In the genomic region with DNA sequence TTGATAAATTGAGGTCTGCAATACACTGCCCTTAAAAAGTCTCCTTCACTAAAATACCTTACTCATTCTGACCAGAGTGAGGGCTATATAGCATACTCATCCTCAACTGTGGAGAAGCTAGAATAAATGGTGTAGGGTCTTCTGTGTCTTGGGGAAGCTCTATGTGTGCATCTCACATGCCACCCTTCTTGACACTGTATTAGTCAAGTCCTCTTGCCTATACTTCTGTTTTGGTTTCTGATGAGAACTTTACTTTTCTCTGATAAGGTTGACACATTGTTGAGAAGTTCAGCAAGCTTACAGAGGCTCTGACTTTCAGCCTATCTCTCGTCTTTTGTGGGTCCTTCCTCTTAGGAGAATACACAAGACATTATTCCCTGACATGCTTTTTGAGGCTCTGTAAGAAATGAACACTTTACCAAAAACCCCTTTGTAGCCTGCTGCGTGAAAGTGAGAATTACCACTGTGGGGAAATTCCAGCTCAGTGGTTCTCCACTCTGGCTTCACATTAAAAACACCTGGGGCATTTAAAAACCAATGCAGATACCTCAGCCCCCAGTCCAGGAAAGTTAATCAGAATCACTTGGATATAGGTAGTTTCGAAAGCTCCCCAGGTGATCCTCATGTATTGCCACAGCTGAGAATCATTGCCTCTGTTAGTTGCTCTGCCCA, we compare ENCODE assay signal across 17 cellular contexts.
DNase-seq lines count a peak whose midpoint lies in the region; ATAC-seq and TF ChIP-seq lines count a peak whose summit lies in the region.
"Had no signal": no experiment of that assay in that cellular context is flagged by ENCODE, and none has a peak within 500 bp of the region (broad histone marks: within the 10 kb centered on the region; RNA-seq: fewer than 3 reads in every experiment).

No MANE protein-coding gene starts in this region.

- no peaks in the 10 kb centered on the region for H3K27me3 ChIP-seq in DOHH2 (ENCODE audit: control insufficient read depth, low read length)
- H3K27me3 ChIP-seq: suprapubic skin had no signal

- peak overlapping the region; percentile 71 for H3K4me3 ChIP-seq in DOHH2 (ENCODE audit: low read length)
- H3K4me3 ChIP-seq: smooth muscle cell, suprapubic skin had no signal

- peaks cover 4% of the 10 kb centered on the region; the same call in 1 of the 2 replicates for H3F3A ChIP-seq in DOHH2 (ENCODE audit: control insufficient read depth, insufficient read depth)

- peaks cover 56% of the 10 kb centered on the region for H3K79me2 ChIP-seq in DOHH2 (ENCODE audit: control insufficient read depth, low read length)

- H3K9me2 ChIP-seq in DOHH2 (replicated peaks; ENCODE audit: control insufficient read depth, low read length), result no peaks in the 10 kb centered on the region

- no peaks in the 10 kb centered on the region for H3K9me3 ChIP-seq in DOHH2 (ENCODE audit: control insufficient read depth, insufficient read depth, low read length)
- H3K9me3 ChIP-seq: suprapubic skin had no signal

- no peaks in the 10 kb centered on the region for H3K4me1 Mint-ChIP-seq in activated T-helper 2 cell treated with anti-CD3 and anti-CD28 coated beads, Interferon-gamma antibody, Interleukin-2, Interleukin-4, amounts not matched to agents 10 μg/mL and 5 μg/mL and 100 μg/mL, durations not matched to agents 14 hours and 24 hours and 36 hours (ENCODE audit: low read depth)

- DNase-seq in activated T-helper 2 cell treated with anti-CD3 and anti-CD28 coated beads, Interferon-gamma antibody, Interleukin-2, Interleukin-4, amounts not matched to agents 10 μg/mL and 5 μg/mL and 100 μg/mL, durations not matched to agents 14 hours and 24 hours and 36 hours (ENCODE audit: low spot score), result no peak
- DNase-seq in hippocampal formation (lab: John Stamatoyannopoulos, UW), result no peak
- DNase-seq in DMS79 treated with DMSO at 0.1 percent for 48 hours (lab: John Stamatoyannopoulos, UW), result no peak
- DNase-seq in HEK293T (ENCODE audit: extremely low spot score), result no peak
- DNase-seq: 8988T; activated CD4-positive, CD25-positive, alpha-beta regulatory T cell treated with anti-CD3 and anti-CD28 coated beads, Interleukin-2, amount 50 U/mL, for 72 hours; activated T-cell treated with anti-CD3 and anti-CD28 coated beads, Interleukin-2, amount 50 U/mL, for 4 hours; dermis blood vessel endothelial cell; H7; MV-4-11; occipital lobe had no signal

- no peaks in the 10 kb centered on the region for H3K27me3 Mint-ChIP-seq in activated T-helper 2 cell treated with anti-CD3 and anti-CD28 coated beads, Interferon-gamma antibody, Interleukin-2, Interleukin-4, amounts not matched to agents 10 μg/mL and 5 μg/mL and 100 μg/mL, durations not matched to agents 14 hours and 24 hours and 36 hours (ENCODE audit: low read depth)

- intact Hi-C loops in activated T-helper 2 cell treated with anti-CD3 and anti-CD28 coated beads, Interferon-gamma antibody, Interleukin-2, Interleukin-4, amounts not matched to agents 10 μg/mL and 5 μg/mL and 100 μg/mL, durations not matched to agents 14 hours and 24 hours and 36 hours (cut with micrococcal nuclease), result no loop called here

- ATAC-seq in GM19035 (IDR thresholded peaks at IDR 0.05; ENCODE audit: unreplicated experiment) (peak; percentile 47), GM21825 (IDR thresholded peaks at IDR 0.05; ENCODE audit: unreplicated experiment) (peak; percentile 49), HG03280 (IDR thresholded peaks at IDR 0.05; ENCODE audit: unreplicated experiment) (peak; percentile 39)
- ATAC-seq: activated T-cell treated with anti-CD3 and anti-CD28 coated beads, Interleukin-2, amount 50 U/mL, for 4 hours had no signal

- H4K20me1 ChIP-seq in DOHH2 (ENCODE audit: control insufficient read depth, insufficient read depth, low read depth, low read length), result no peaks in the 10 kb centered on the region

- H3K4me1 ChIP-seq in DOHH2 (ENCODE audit: control insufficient read depth, low read length), result peaks cover 55% of the 10 kb centered on the region
- H3K4me1 ChIP-seq: suprapubic skin had no signal

- H3K36me3 ChIP-seq in DOHH2 (ENCODE audit: control insufficient read depth, low read length), result 0 out of 2 replicates have a peak, but pooled peaks cover 3% of the 10 kb centered on the region
- H3K36me3 ChIP-seq: suprapubic skin had no signal

- POLR2A ChIA-PET in HEK293T (lab: Yijun Ruan, JAX), result interaction anchor here (0.9 kb wide), 1 partner anchor 26 kb away, joined by 3 read pairs; no protein-coding TSS in a partner anchor

- peak overlapping the region; percentile 62 for H3K4me2 ChIP-seq in DOHH2 (ENCODE audit: low read length)
- H3K4me2 ChIP-seq: smooth muscle cell had no signal

- peaks cover 3% of the 10 kb centered on the region for H3K9me3 Mint-ChIP-seq in activated T-helper 2 cell treated with anti-CD3 and anti-CD28 coated beads, Interferon-gamma antibody, Interleukin-2, Interleukin-4, amounts not matched to agents 10 μg/mL and 5 μg/mL and 100 μg/mL, durations not matched to agents 14 hours and 24 hours and 36 hours

- H3K36me3 Mint-ChIP-seq in activated T-helper 2 cell treated with anti-CD3 and anti-CD28 coated beads, Interferon-gamma antibody, Interleukin-2, Interleukin-4, amounts not matched to agents 10 μg/mL and 5 μg/mL and 100 μg/mL, durations not matched to agents 14 hours and 24 hours and 36 hours (ENCODE audit: low read depth), result no peaks in the 10 kb centered on the region

- no peak for TF ChIP-seq CTCF in DOHH2 (IDR thresholded peaks at IDR 0.05; ENCODE audit: low read depth, low read length, poor library complexity, severe bottlenecking)

- H3K27ac ChIP-seq in DOHH2 (ENCODE audit: low read depth, low read length), result peak overlapping the region; percentile 86
- H3K27ac ChIP-seq: suprapubic skin had no signal

- CTCF ChIA-PET in HEK293T (lab: Yijun Ruan, JAX), result interaction anchor here (0.6 to 1.2 kb wide), 2 partner anchors 33 to 224 kb away, joined by 3 to 4 read pairs; no protein-coding TSS in a partner anchor

- no peak overlapping the region for H3K27ac Mint-ChIP-seq in activated T-helper 2 cell treated with anti-CD3 and anti-CD28 coated beads, Interferon-gamma antibody, Interleukin-2, Interleukin-4, amounts not matched to agents 10 μg/mL and 5 μg/mL and 100 μg/mL, durations not matched to agents 14 hours and 24 hours and 36 hours

- no peak overlapping the region for H3K4me3 Mint-ChIP-seq in activated T-helper 2 cell treated with anti-CD3 and anti-CD28 coated beads, Interferon-gamma antibody, Interleukin-2, Interleukin-4, amounts not matched to agents 10 μg/mL and 5 μg/mL and 100 μg/mL, durations not matched to agents 14 hours and 24 hours and 36 hours (ENCODE audit: low read depth)
- H3K4me3 Mint-ChIP-seq: activated T-cell treated with anti-CD3 and anti-CD28 coated beads, Interleukin-2, amount 50 U/mL, for 4 hours had no signal

TF ChIP-seq in HEK293T, 16 proteins besides CTCF, POLR2A, EP300 and RAD21:
- no peak for TF ChIP-seq LEF1 (IDR thresholded peaks at IDR 0.05; ENCODE audit: borderline replicate concordance)
- no peak for TF ChIP-seq BHLHE40 (IDR thresholded peaks at IDR 0.05; ENCODE audit: borderline replicate concordance)
- no peak for TF ChIP-seq TARDBP (IDR thresholded peaks at IDR 0.05)
- TF ChIP-seq ZNF384 (IDR thresholded peaks at IDR 0.05), result no peak
